In genomic region chr5:178130234-178130575, GRCh38 we compare ENCODE assay signal across 7 cellular contexts. TPM values are rescaled to one million over a fixed set of nuclear protein-coding genes. Genes with fewer than 3 reads are reported as not detected.
A peak's percentile ranks its signal among the peaks of the same experiment; 100 is the strongest.
DNase-seq lines count a peak whose midpoint lies in the region; ATAC-seq and TF ChIP-seq lines count a peak whose summit lies in the region.
"Not testable (repeated sequence)": the region's sequence is repeated elsewhere in the genome, so short reads cannot be mapped to it uniquely, and the experiment has no call there.

No MANE protein-coding gene starts in this region.

- TF ChIP-seq CTCF in GM12875 (IDR thresholded peaks at IDR 0.05; ENCODE audit: borderline replicate concordance, insufficient read depth, low read depth, low read length); OCI-LY7 (conservative IDR thresholded peaks at IDR 0.05; ENCODE audit: low read length); colonic mucosa (IDR thresholded peaks at IDR 0.05); right atrium auricular region (IDR thresholded peaks at IDR 0.05): not testable (repeated sequence)

- H3K27me3 Mint-ChIP-seq in activated T-cell treated with anti-CD3 and anti-CD28 coated beads, Interleukin-2, amount 50 U/mL, for 72 hours (ENCODE audit: low read depth), result not testable (repeated sequence)

- not testable (repeated sequence) for DNase-seq in OCI-LY7 (ENCODE audit: low spot score); activated T-cell treated with anti-CD3 and anti-CD28 coated beads, Interleukin-2, amount 50 U/mL, for 72 hours; colonic mucosa; right atrium auricular region (ENCODE audit: low spot score)

- H3K36me3 Mint-ChIP-seq in activated T-cell treated with anti-CD3 and anti-CD28 coated beads, Interleukin-2, amount 50 U/mL, for 72 hours (ENCODE audit: insufficient read depth in 2 of 2), result not testable (repeated sequence)

- H3K9me2 ChIP-seq in OCI-LY7 (ENCODE audit: insufficient read depth, low read length), result not testable (repeated sequence)

- H3K4me1 ChIP-seq in OCI-LY7 (ENCODE audit: insufficient read depth, low read length, poor library complexity, severe bottlenecking), result peaks cover 19% of the 10 kb centered on the region
- H3K4me1 ChIP-seq in colonic mucosa, result not testable (repeated sequence)
- peaks cover 0 to 16% of the 10 kb centered on the region in 2 donors for H3K4me1 ChIP-seq in right atrium auricular region
- peaks cover 4 to 12% of the 10 kb centered on the region in 2 donors for H3K4me1 ChIP-seq in muscle layer of duodenum (ENCODE audit: control insufficient read depth in 1 of 2, insufficient read depth in 2 of 2, low read length in 2 of 2)

- intact Hi-C loops in OCI-LY7 (cut with micrococcal nuclease; ENCODE audit: unreplicated experiment), result loop anchor here (1.0 to 2.0 kb wide), 2 partner anchors 9 to 15 kb away; no protein-coding TSS in a partner anchor
- intact Hi-C loops in colonic mucosa (cut with DNase I), result not testable (repeated sequence)

- H3K36me3 ChIP-seq in OCI-LY7 (ENCODE audit: insufficient read depth, low read length), result peaks cover 35% of the 10 kb centered on the region
- not testable (repeated sequence) for H3K36me3 ChIP-seq in colonic mucosa; right atrium auricular region; muscle layer of duodenum (ENCODE audit: control insufficient read depth in 1 of 2, insufficient read depth in 2 of 2, low read length in 2 of 2)

- H3K9me3 ChIP-seq in OCI-LY7 (ENCODE audit: low read length); colonic mucosa; right atrium auricular region; muscle layer of duodenum (ENCODE audit: control insufficient read depth in 1 of 2, low read length in 2 of 2): not testable (repeated sequence)

- POLR2A ChIA-PET in OCI-LY7 (lab: Charles Lee), result interaction anchor here (0.7 to 1.7 kb wide), 2 partner anchors 10 to 16 kb away, joined by 4 to 9 read pairs; no protein-coding TSS in a partner anchor

- BruUV-seq in OCI-LY7 (replicated peaks; lab: Mats Ljungman, UMichigan), result not testable (repeated sequence)

- peak overlapping the region; percentile 76 for H3K4me2 ChIP-seq in OCI-LY7 (ENCODE audit: low read length)

- not testable (repeated sequence) for ATAC-seq in activated T-cell treated with anti-CD3 and anti-CD28 coated beads, Interleukin-2, amount 50 U/mL, for 72 hours (replicated peaks in 1 of 2)

- peaks cover 17% of the 10 kb centered on the region; the same call in 1 of the 2 replicates for H3K79me2 ChIP-seq in OCI-LY7 (ENCODE audit: insufficient read depth, low read depth, low read length)

- not testable (repeated sequence) for H3K9me3 Mint-ChIP-seq in activated T-cell treated with anti-CD3 and anti-CD28 coated beads, Interleukin-2, amount 50 U/mL, for 72 hours

- CTCF ChIA-PET in OCI-LY7 (lab: Charles Lee; ENCODE audit: unreplicated experiment), result interaction anchor here (0.5 to 1.4 kb wide), 2 partner anchors 9 to 547 kb away, joined by 3 to 5 read pairs; no protein-coding TSS in a partner anchor

- H2AFZ ChIP-seq in OCI-LY7 (ENCODE audit: low read length), result peak overlapping the region; percentile 59; the same call in 1 of the 2 replicates

- H3K4me3 ChIP-seq in GM12875 (ENCODE audit: low read depth, low read length) (peak overlapping the region; percentile 72), OCI-LY7 (ENCODE audit: low read depth, low read length, poor library complexity, severe bottlenecking) (peak overlapping the region; percentile 97), colonic mucosa (peak overlapping the region; percentile 97), right atrium auricular region (peak overlapping the region; percentile 85 to 89), muscle layer of duodenum (ENCODE audit: low read depth in 1 of 2, low read length in 2 of 2) (peak overlapping the region; percentile 48 to 91), skin epidermis (peak overlapping the region; percentile 71 to 91 (median 81))

- not testable (repeated sequence) for H3K27me3 ChIP-seq in colonic mucosa; right atrium auricular region; muscle layer of duodenum (ENCODE audit: low read depth, low read length)

- peak overlapping the region; percentile 82 for H3K27ac ChIP-seq in OCI-LY7 (ENCODE audit: low read depth, low read length, poor library complexity, severe bottlenecking)
- H3K27ac ChIP-seq in colonic mucosa, result peak overlapping the region; percentile 96
- peak overlapping the region; percentile 89 to 95 for H3K27ac ChIP-seq in right atrium auricular region
- H3K27ac ChIP-seq in muscle layer of duodenum (ENCODE audit: low read length), result peak overlapping the region; percentile 16
- H3K27ac ChIP-seq in skin epidermis, result peak overlapping the region; percentile 82 to 97 (median 93)

- peak overlapping the region; percentile 61 to 91 for H3K9ac ChIP-seq in colonic mucosa (ENCODE audit: low read depth in 2 of 2, low read length in 2 of 2)

- peak overlapping the region; percentile 84 to 92 for H3K4me3 Mint-ChIP-seq in activated T-cell treated with anti-CD3 and anti-CD28 coated beads, Interleukin-2, amount 50 U/mL, for 72 hours

- H4K20me1 ChIP-seq in OCI-LY7 (ENCODE audit: insufficient read depth, low read length), result not testable (repeated sequence)

- peaks cover 19% of the 10 kb centered on the region for H3K4me1 Mint-ChIP-seq in activated T-cell treated with anti-CD3 and anti-CD28 coated beads, Interleukin-2, amount 50 U/mL, for 72 hours (ENCODE audit: low read depth)

- H3K27ac Mint-ChIP-seq in activated T-cell treated with anti-CD3 and anti-CD28 coated beads, Interleukin-2, amount 50 U/mL, for 72 hours, result not testable (repeated sequence)

RNA-seq across cellular contexts. Expression of gene RMND5B, which starts 0.6 kb away (rescaled TPM):
- 54.2 and 68.3 TPM in 2 replicates for total RNA-seq in OCI-LY7 (2014; rRNA removed; shearing (Covaris generic))
- 63.2 and 63.7 TPM in 2 replicates for total RNA-seq in OCI-LY7 (2022)
- 10 to 100 TPM; 21.5 to 24.5 TPM for total RNA-seq in activated T-cell treated with anti-CD3 and anti-CD28 coated beads, Interleukin-2, amount 50 U/mL, for 72 hours
- 10 to 100 TPM; 31.9 to 50.1 TPM for total RNA-seq in colonic mucosa
- 10 to 100 TPM; 28.9 to 31.4 TPM for total RNA-seq in right atrium auricular region

RNA-seq across cellular contexts. Expression of gene N4BP3, which starts 16.9 kb away (rescaled TPM):
- 23.7 and 28.3 TPM in 2 replicates for total RNA-seq in OCI-LY7 (2014; rRNA removed; shearing (Covaris generic))
- total RNA-seq in OCI-LY7 (2022) (22.3 and 26.1 TPM in 2 replicates), colonic mucosa (1 to 10 TPM; 2.2 to 3.3 TPM), right atrium auricular region (under 1 TPM; 0.24 to 0.85 TPM)
- total RNA-seq in activated T-cell treated with anti-CD3 and anti-CD28 coated beads, Interleukin-2, amount 50 U/mL, for 72 hours, result 1 to 10 TPM; 5.6 to 6.0 TPM

RNA-seq across cellular contexts. Expression of gene NHP2, which starts 23.5 kb away (rescaled TPM):
- total RNA-seq in OCI-LY7 (2014; rRNA removed; shearing (Covaris generic)), result 309 and 344 TPM in 2 replicates
- 183 and 216 TPM in 2 replicates for total RNA-seq in OCI-LY7 (2022)
- 100 to 1,000 TPM; 112 to 122 TPM for total RNA-seq in activated T-cell treated with anti-CD3 and anti-CD28 coated beads, Interleukin-2, amount 50 U/mL, for 72 hours
- total RNA-seq in colonic mucosa, result 100 to 1,000 TPM in 1 of 2 donors, 10 to 100 TPM in 1; 64.8 to 182 TPM
- total RNA-seq in right atrium auricular region, result 100 to 1,000 TPM; 125 to 151 TPM

RNA-seq across cellular contexts. Expression of gene GMCL2, which starts 57.0 kb away (rescaled TPM):
- total RNA-seq in OCI-LY7 (2014; rRNA removed; shearing (Covaris generic)), result not detected in 2 replicates
- total RNA-seq in OCI-LY7 (2022), result not detected in 2 replicates
- total RNA-seq in activated T-cell treated with anti-CD3 and anti-CD28 coated beads, Interleukin-2, amount 50 U/mL, for 72 hours, result not detected
- not detected for total RNA-seq in colonic mucosa
- not detected for total RNA-seq in right atrium auricular region

Comparison
In these comparisons a context has a peak if more than half of its experiments do, and no peak if none do; other contexts are left out.
1. H3K27ac ChIP-seq: peak in every context shown above with its lines; median percentile 96 in colonic mucosa; 93 in skin epidermis; 92 in right atrium auricular region; 82 in OCI-LY7; 16 in muscle layer of duodenum.